In genomic region chr9:14829204-14829603, GRCh38 we compare ENCODE assay signal across 11 cellular contexts.
"Had no signal": no experiment of that assay in that cellular context is flagged by ENCODE, and none has a peak within 500 bp of the region (broad histone marks: within the 10 kb centered on the region; RNA-seq: fewer than 3 reads in every experiment).

No MANE protein-coding gene starts in this region.

- DNase-seq: GM23248, GOT3, H7, H9, HCEC 1CT, HFFc6 had no signal

- H3K4me3 ChIP-seq: GM23248, GM23338, HAP-1 had no signal

- H3K9me3 ChIP-seq: HAP-1 had no signal

- FAIRE-seq: H1, H54 had no signal

- H3K4me2 ChIP-seq: GM23338 had no signal

- H2AFZ ChIP-seq: GM23248, GM23338 had no signal

- ATAC-seq: GM23338, HCT116 had no signal

- H3K4me1 ChIP-seq: HAP-1 had no signal

- H3K27ac ChIP-seq: GM23248 had no signal

- H3K9ac ChIP-seq: GM23248 had no signal

- H3K36me3 ChIP-seq: HAP-1 had no signal
